In genomic region chr14:45810152-45810872, GRCh38 we compare ENCODE assay signal across 1 cellular context.
TF ChIP-seq lines count a peak whose summit lies in the region.

No MANE protein-coding gene starts in this region.

TF ChIP-seq in WTC11, 78 proteins besides CTCF, POLR2A, EP300 and RAD21 (continued from another document):
- TF ChIP-seq ZNF512 (CRISPR knock-in tag; IDR thresholded peaks at IDR 0.05; ENCODE audit: borderline replicate concordance) (no peak), IRF2 (CRISPR knock-in tag; IDR thresholded peaks at IDR 0.05; ENCODE audit: borderline replicate concordance, low read depth) (no peak), ZNF281 (CRISPR knock-in tag; IDR thresholded peaks at IDR 0.05) (no peak), SP1 (CRISPR knock-in tag; conservative IDR thresholded peaks at IDR 0.05) (no peak), MLX (CRISPR knock-in tag; IDR thresholded peaks at IDR 0.05) (no peak), ATF3 (CRISPR knock-in tag; conservative IDR thresholded peaks at IDR 0.05) (no peak)
TF ChIP-seq in WTC11: peak in this region for 0.
